ENCODE assay signal across 8 cellular contexts in the genomic region with DNA sequence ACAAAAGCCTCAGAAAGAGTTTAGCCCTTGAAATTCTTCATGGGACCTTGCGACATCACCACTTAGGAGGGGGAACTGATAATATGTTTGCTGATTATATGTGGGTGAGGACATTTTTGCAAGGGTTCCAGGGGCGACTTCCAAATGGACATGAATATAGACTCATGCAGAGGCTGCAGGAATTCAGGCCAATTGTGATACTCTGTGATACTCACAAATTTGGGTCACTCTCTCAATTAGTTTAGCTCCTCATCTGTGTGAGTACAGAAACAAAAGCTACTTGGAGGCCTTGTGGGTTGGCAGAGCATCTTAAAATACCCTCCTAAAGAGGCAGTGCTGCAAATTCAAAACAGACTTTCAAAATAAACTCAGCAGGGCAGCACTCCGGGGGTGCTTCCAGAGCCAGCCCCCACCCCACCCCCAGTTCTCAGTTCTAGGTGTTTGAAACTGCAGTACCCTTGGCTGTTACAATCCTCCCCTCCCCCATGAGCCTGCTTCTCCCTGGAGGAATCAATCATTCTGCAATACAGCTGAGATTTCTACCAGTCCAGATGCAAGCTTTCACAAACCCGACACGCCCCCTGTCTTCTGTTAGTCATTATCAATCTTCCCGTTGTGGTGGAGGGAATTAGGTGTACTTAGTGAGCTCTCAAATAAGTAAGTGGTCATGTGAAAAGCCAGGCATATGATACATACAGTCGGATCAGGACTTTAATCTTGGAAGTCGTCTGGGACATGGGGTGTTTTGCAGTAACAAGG.
DNase-seq lines count a peak whose midpoint lies in the region; ATAC-seq and TF ChIP-seq lines count a peak whose summit lies in the region.

No MANE protein-coding gene starts in this region.

- DNase-seq in ELF-1 (ENCODE audit: low read depth, low spot score), result peak; percentile 79
- peak; percentile 26 for DNase-seq in NCI-H128 (lab: John Stamatoyannopoulos, UW; ENCODE audit: unreplicated experiment)
- DNase-seq in adrenal gland, result peak in 5 of 7 donors; percentile 30 to 71 (median 35)
- peak; percentile 69 for DNase-seq in kidney tubule cell (ENCODE audit: low spot score)
- DNase-seq in tibial nerve (ENCODE audit: low spot score in 2 of 2), result peak; percentile 41 to 66
- no peak for DNase-seq in NCI-H2196 (lab: John Stamatoyannopoulos, UW; ENCODE audit: unreplicated experiment)
- DNase-seq in central memory CD4-positive, alpha-beta T cell, result no peak

- peak; percentile 32 for ATAC-seq in GM21515 (IDR thresholded peaks at IDR 0.05; ENCODE audit: unreplicated experiment)

- H3K36me3 ChIP-seq in adrenal gland (replicated peaks in 1 of 2) (no peaks in the 10 kb centered on the region), tibial nerve (no peaks in the 10 kb centered on the region)

- H3K27me3 ChIP-seq in adrenal gland (no peaks in the 10 kb centered on the region), tibial nerve (no peaks in the 10 kb centered on the region)

- H3K27ac ChIP-seq in adrenal gland (peak overlapping the region; percentile 3 to 48 (median 21)), tibial nerve (peak overlapping the region in 2 of 4 donors; percentile 53 to 69)

- no peak for TF ChIP-seq EP300 in tibial nerve (IDR thresholded peaks at IDR 0.05)

- 15 to 24% (median 22%) methylated on average over 8 of the region's 8 CpGs for WGBS in adrenal gland, 4 donors
- WGBS in tibial nerve, 2 donors, result 25 to 28% methylated on average over 8 of the region's 8 CpGs

- no peaks in the 10 kb centered on the region for H3K9me3 ChIP-seq in adrenal gland (replicated peaks in 1 of 3)
- H3K9me3 ChIP-seq in tibial nerve, result no peaks in the 10 kb centered on the region

- TF ChIP-seq POLR2A in adrenal gland (IDR thresholded peaks at IDR 0.05) (no peak), tibial nerve (IDR thresholded peaks at IDR 0.05) (no peak)

- peaks cover 16 to 37% of the 10 kb centered on the region in 2 donors for H3K4me1 ChIP-seq in adrenal gland (replicated peaks in 1 of 2)
- H3K4me1 ChIP-seq in tibial nerve, result peaks cover 0 to 49% (median 23%) of the 10 kb centered on the region in 4 donors

- intact Hi-C loops in adrenal gland (cut with DNase I), result no loop called here

- peak in 4 of 6 experiments; percentile 13 to 36 (median 26) for TF ChIP-seq CTCF in adrenal gland (IDR thresholded peaks at IDR 0.05)
- peak in 2 of 5 experiments; percentile 7 to 35 for TF ChIP-seq CTCF in tibial nerve (IDR thresholded peaks at IDR 0.05)

- H3K4me3 ChIP-seq in adrenal gland (no peak overlapping the region), tibial nerve (no peak overlapping the region)

Comparison
In these comparisons a context has a peak if more than half of its experiments do, and no peak if none do; other contexts are left out.
1. DNase-seq: peak in ELF-1 (single experiment), NCI-H128 (single experiment), adrenal gland (5 of 7), kidney tubule cell (single experiment) and tibial nerve (2 of 2); none in NCI-H2196 (single experiment) and central memory CD4-positive, alpha-beta T cell (single experiment).